17 cellular contexts compared by ENCODE assay signal in the genomic region with DNA sequence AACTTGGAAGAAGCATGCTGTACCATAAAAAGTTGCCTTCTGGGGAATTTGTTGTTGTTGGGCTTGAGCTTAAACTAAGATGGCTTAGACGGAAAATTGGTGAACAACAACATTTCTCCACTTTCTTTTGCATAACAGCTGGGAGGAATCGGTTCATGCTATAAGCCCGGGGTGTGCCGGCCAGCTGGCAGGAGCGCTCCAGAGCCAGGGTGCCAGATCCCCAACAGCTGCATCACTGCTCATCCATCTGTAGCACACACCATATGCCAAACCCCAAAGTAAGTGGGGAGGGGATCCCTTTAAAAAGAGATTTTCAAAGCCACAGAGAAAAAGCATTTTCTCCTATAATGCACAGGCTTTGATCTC.
"Had no signal": no experiment of that assay in that cellular context is flagged by ENCODE, and none has a peak within 500 bp of the region (broad histone marks: within the 10 kb centered on the region; RNA-seq: fewer than 3 reads in every experiment).

No MANE protein-coding gene starts in this region.

- H3K27ac ChIP-seq: cardiac muscle cell, esophagus muscularis mucosa, suprapubic skin had no signal

- H3K36me3 ChIP-seq: cardiac muscle cell, esophagus muscularis mucosa, suprapubic skin had no signal

- DNase-seq: activated CD4-positive, alpha-beta memory T cell treated with anti-CD3 and anti-CD28 coated beads for 36 hours; activated CD4-positive, alpha-beta T cell treated with anti-CD3 and anti-CD28 coated beads for 4 hours; activated naive CD4-positive, alpha-beta T cell; activated naive CD8-positive, alpha-beta T cell treated with anti-CD3 and anti-CD28 coated beads for 36 hours; activated T-cell treated with anti-CD3 and anti-CD28 coated beads for 4 hours; amniotic stem cell; dermis blood vessel endothelial cell; effector memory CD4-positive, alpha-beta T cell; hippocampal formation; occipital lobe; small intestine; stimulated activated CD4-positive, alpha-beta T cell treated with anti-CD3 and anti-CD28 coated beads, Interleukin-15, amount 100 ng/mL, for 24 hours; stimulated activated CD4-positive, alpha-beta T cell treated with anti-CD3 and anti-CD28 coated beads, Interleukin-2, amount 100 ng/mL, for 48 hours; stimulated activated naive CD8-positive, alpha-beta T cell treated with anti-CD3 and anti-CD28 coated beads, Interleukin-15, amount 100 ng/mL, for 72 hours had no signal

- H3K27me3 ChIP-seq: cardiac muscle cell, esophagus muscularis mucosa, suprapubic skin had no signal

- ATAC-seq: stimulated activated naive CD8-positive, alpha-beta T cell treated with anti-CD3 and anti-CD28 coated beads, Interleukin-15, amount 100 ng/mL, for 72 hours had no signal

- H3K9me3 ChIP-seq: esophagus muscularis mucosa, suprapubic skin had no signal

- H3K4me3 ChIP-seq: cardiac muscle cell, esophagus muscularis mucosa, suprapubic skin had no signal
